16 cellular contexts compared by ENCODE assay signal in the genomic region with DNA sequence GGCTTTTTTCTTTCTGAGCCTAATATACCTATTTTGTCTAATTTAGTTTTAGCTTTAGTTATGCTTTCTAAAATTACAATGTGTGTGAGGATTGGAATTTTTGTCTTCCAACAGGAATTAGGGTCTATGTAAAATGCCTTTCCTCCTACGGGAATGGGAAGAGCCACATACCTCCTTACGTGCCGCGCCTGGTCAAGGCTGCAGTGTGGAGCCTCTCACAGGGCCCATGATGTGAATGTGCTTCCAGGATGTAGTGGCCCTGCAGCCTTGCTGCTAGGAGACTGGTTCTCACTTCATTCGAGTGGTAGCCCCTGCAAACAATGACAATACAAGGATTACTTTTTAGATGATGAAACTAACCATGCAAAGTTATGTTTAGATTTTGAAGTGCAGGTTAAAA.
DNase-seq lines count a peak whose midpoint lies in the region; TF ChIP-seq lines count a peak whose summit lies in the region.
"Had no signal": no experiment of that assay in that cellular context is flagged by ENCODE, and none has a peak within 500 bp of the region (broad histone marks: within the 10 kb centered on the region; RNA-seq: fewer than 3 reads in every experiment).

No MANE protein-coding gene starts in this region.

- no peaks in the 10 kb centered on the region for H3F3A ChIP-seq in Loucy (ENCODE audit: low read depth)
- H3F3A ChIP-seq in neural progenitor cell (ENCODE audit: low read depth): peaks cover 32% of the 10 kb centered on the region

- peak overlapping the region; percentile 62 for H3K4me2 ChIP-seq in Loucy (ENCODE audit: low read depth, low read length, poor library complexity, severe bottlenecking)
- H3K4me2 ChIP-seq in neural progenitor cell: peak overlapping the region; percentile 42

- no peak for TF ChIP-seq CTCF in Loucy (conservative IDR thresholded peaks at IDR 0.05; ENCODE audit: low read length)
- TF ChIP-seq CTCF in neural progenitor cell (IDR thresholded peaks at IDR 0.05): no peak
- TF ChIP-seq CTCF in testis (IDR thresholded peaks at IDR 0.05): no peak

- TF ChIP-seq POLR2A in testis (IDR thresholded peaks at IDR 0.05): no peak

- no peak overlapping the region for H3K27ac ChIP-seq in neural progenitor cell
- H3K27ac ChIP-seq in testis: no peak overlapping the region

- no peak overlapping the region for H3K9ac ChIP-seq in Loucy (ENCODE audit: low read depth, low read length, poor library complexity, severe bottlenecking)
- no peak overlapping the region for H3K9ac ChIP-seq in neural progenitor cell

- H3K4me1 ChIP-seq in HAP-1: peaks cover 43% of the 10 kb centered on the region
- peaks cover 58% of the 10 kb centered on the region for H3K4me1 ChIP-seq in Loucy (ENCODE audit: insufficient read depth, low read length, poor library complexity, severe bottlenecking)
- peaks cover 58% of the 10 kb centered on the region for H3K4me1 ChIP-seq in neural progenitor cell
- H3K4me1 ChIP-seq in testis: peaks cover 36% of the 10 kb centered on the region

- no peaks in the 10 kb centered on the region for H3K27me3 ChIP-seq in HAP-1 (ENCODE audit: low read depth)
- H3K27me3 ChIP-seq in Loucy (ENCODE audit: insufficient read depth, low read length, poor library complexity, severe bottlenecking): no peaks in the 10 kb centered on the region
- no peaks in the 10 kb centered on the region for H3K27me3 ChIP-seq in neural progenitor cell
- H3K27me3 ChIP-seq in testis: no peaks in the 10 kb centered on the region
- H3K27me3 ChIP-seq: BE2C had no signal

- H3K27ac Mint-ChIP-seq in neural progenitor cell: peak overlapping the region; percentile 82
- H3K27ac Mint-ChIP-seq: CD8-positive, alpha-beta memory T cell; IgD-negative memory B cell had no signal

- H3K9me3 ChIP-seq in HAP-1: no peaks in the 10 kb centered on the region
- H3K9me3 ChIP-seq in Loucy (ENCODE audit: insufficient read depth, low read depth, low read length): no peaks in the 10 kb centered on the region
- H3K9me3 ChIP-seq in neural progenitor cell (ENCODE audit: low read depth): no peaks in the 10 kb centered on the region
- no peaks in the 10 kb centered on the region for H3K9me3 ChIP-seq in testis
- H3K9me3 ChIP-seq: BE2C had no signal

- in situ Hi-C loops in HAP-1 (cut with MboI; ENCODE audit: low sequenced_read_pairs): no loop called here

- H3K36me3 Mint-ChIP-seq in neural progenitor cell: peaks cover 8% of the 10 kb centered on the region

- H3K9me3 Mint-ChIP-seq in neural progenitor cell: no peaks in the 10 kb centered on the region
- H3K9me3 Mint-ChIP-seq: CD8-positive, alpha-beta memory T cell; IgD-negative memory B cell had no signal

- H3K79me2 ChIP-seq in Loucy (ENCODE audit: insufficient read depth, low read length): no peaks in the 10 kb centered on the region
- H3K79me2 ChIP-seq in neural progenitor cell (ENCODE audit: low read depth): no peaks in the 10 kb centered on the region

- peaks cover 73% of the 10 kb centered on the region for H3K4me1 Mint-ChIP-seq in neural progenitor cell
- H3K4me1 Mint-ChIP-seq: CD8-positive, alpha-beta memory T cell had no signal

- H3K4me3 Mint-ChIP-seq in neural progenitor cell: no peak overlapping the region
- H3K4me3 Mint-ChIP-seq: CD8-positive, alpha-beta memory T cell; IgD-negative memory B cell had no signal

- WGBS in testis, 2 donors: 42 to 49% methylated on average over 5 of the region's 5 CpGs

- DNase-seq in HAP-1 (ENCODE audit: low spot score in 2 of 2): peak; percentile 55 to 61
- peak; percentile 65 for DNase-seq in iPS-NIHi7 (ENCODE audit: extremely low spot score)
- peak; percentile 56 for DNase-seq in neural progenitor cell (ENCODE audit: low spot score)
- DNase-seq in NCI-H524 treated with DMSO at 0.1 percent for 48 hours (lab: John Stamatoyannopoulos, UW): no peak
- DNase-seq in testis: no peak
- DNase-seq in NCI-H1092 (lab: John Stamatoyannopoulos, UW): no peak
- DNase-seq: BE2C; CD8-positive, alpha-beta memory T cell; NCI-H1092 treated with DMSO at 0.1 percent for 48 hours; NCI-H1694; NCI-H2107; NCI-H446; NCI-H82; SHP77 had no signal

- intact Hi-C loops in testis (cut with DNase I; ENCODE audit: low total_unique reads): no loop called here

- H3K4me3 ChIP-seq in HAP-1 (no peak overlapping the region), Loucy (ENCODE audit: low read length, poor library complexity, severe bottlenecking) (no peak overlapping the region), neural progenitor cell (no peak overlapping the region), testis (no peak overlapping the region)

- H3K36me3 ChIP-seq in HAP-1 (replicated peaks) (no peaks in the 10 kb centered on the region), Loucy (ENCODE audit: insufficient read depth, low read length) (no peaks in the 10 kb centered on the region), neural progenitor cell (no peaks in the 10 kb centered on the region), testis (ENCODE audit: low read depth, missing control alignments) (no peaks in the 10 kb centered on the region)
- H3K36me3 ChIP-seq: BE2C had no signal

- H2AFZ ChIP-seq in Loucy (ENCODE audit: low read length) (no peak overlapping the region), neural progenitor cell (replicated peaks) (no peak overlapping the region)

- H3K27me3 Mint-ChIP-seq in neural progenitor cell (ENCODE audit: insufficient read depth, low read depth): peaks cover 2% of the 10 kb centered on the region

- no peaks in the 10 kb centered on the region for H3K9me2 ChIP-seq in Loucy (replicated peaks; ENCODE audit: low read depth, low read length)

- H4K20me1 ChIP-seq in Loucy (ENCODE audit: insufficient read depth, low read length, poor library complexity, severe bottlenecking) (no peaks in the 10 kb centered on the region), neural progenitor cell (ENCODE audit: low read depth) (peaks cover 35% of the 10 kb centered on the region)

Comparison
In these comparisons a context has a peak if more than half of its experiments do, and no peak if none do; other contexts are left out.
1. DNase-seq: peak in HAP-1 (2 of 2), iPS-NIHi7 (single experiment) and neural progenitor cell (single experiment); none in NCI-H524 treated with DMSO at 0.1 percent for 48 hours (single experiment), testis (single experiment) and NCI-H1092 (single experiment).